Comparison of ENCODE assay signal across 9 cellular contexts in genomic region chr6:155188707-155189496, GRCh38.
DNase-seq lines count a peak whose midpoint lies in the region; ATAC-seq and TF ChIP-seq lines count a peak whose summit lies in the region.
"Had no signal": no experiment of that assay in that cellular context is flagged by ENCODE, and none has a peak within 500 bp of the region (broad histone marks: within the 10 kb centered on the region; RNA-seq: fewer than 3 reads in every experiment).

No MANE protein-coding gene starts in this region.

- DNase-seq in activated naive CD8-positive, alpha-beta T cell treated with anti-CD3 and anti-CD28 coated beads for 36 hours: no peak
- DNase-seq in activated CD4-positive, alpha-beta memory T cell treated with anti-CD3 and anti-CD28 coated beads for 36 hours: no peak
- peak; percentile 98 for DNase-seq in iris pigment epithelial cell (ENCODE audit: low read depth)
- DNase-seq in transverse colon: no peak
- DNase-seq in germinal center (ENCODE audit: low spot score): no peak
- no peak for DNase-seq in activated CD4-positive, alpha-beta T cell treated with anti-CD3 and anti-CD28 coated beads, Interleukin-2, amount 50 U/mL, for 48 hours
- DNase-seq: activated CD4-positive, CD25-positive, alpha-beta regulatory T cell treated with anti-CD3 and anti-CD28 coated beads, Interleukin-2, amount 50 U/mL, for 72 hours had no signal

- H3K9me3 ChIP-seq in transverse colon: no peaks in the 10 kb centered on the region

- TF ChIP-seq POLR2A in transverse colon (IDR thresholded peaks at IDR 0.05): no peak

- H3K4me1 ChIP-seq in transverse colon: peaks cover 0 to 53% (median 20%) of the 10 kb centered on the region in 4 donors

- H3K4me3 ChIP-seq in transverse colon: peak overlapping the region in 1 of 4 donors; percentile 8

- H3K27me3 ChIP-seq in transverse colon: no peaks in the 10 kb centered on the region

- no peak for ATAC-seq in HG03439 (IDR thresholded peaks at IDR 0.05; ENCODE audit: unreplicated experiment)

- TF ChIP-seq CTCF in transverse colon (IDR thresholded peaks at IDR 0.05): no peak

- H3K36me3 ChIP-seq in transverse colon: no peaks in the 10 kb centered on the region

- peak overlapping the region; percentile 80 for H3K27ac Mint-ChIP-seq in activated naive CD8-positive, alpha-beta T cell
- no peak overlapping the region for H3K27ac Mint-ChIP-seq in activated naive CD8-positive, alpha-beta T cell treated with anti-CD3 and anti-CD28 coated beads for 36 hours
- H3K27ac Mint-ChIP-seq in activated CD4-positive, alpha-beta memory T cell treated with anti-CD3 and anti-CD28 coated beads for 36 hours: peak overlapping the region; percentile 57

- peak overlapping the region; percentile 35 for H3K4me3 Mint-ChIP-seq in activated naive CD8-positive, alpha-beta T cell
- H3K4me3 Mint-ChIP-seq in activated naive CD8-positive, alpha-beta T cell treated with anti-CD3 and anti-CD28 coated beads for 36 hours: no peak overlapping the region
- H3K4me3 Mint-ChIP-seq in activated CD4-positive, alpha-beta memory T cell treated with anti-CD3 and anti-CD28 coated beads for 36 hours: peak overlapping the region; percentile 37

- H3K9me3 Mint-ChIP-seq in activated naive CD8-positive, alpha-beta T cell (ENCODE audit: low read depth): no peaks in the 10 kb centered on the region
- H3K9me3 Mint-ChIP-seq in activated naive CD8-positive, alpha-beta T cell treated with anti-CD3 and anti-CD28 coated beads for 36 hours: no peaks in the 10 kb centered on the region
- no peaks in the 10 kb centered on the region for H3K9me3 Mint-ChIP-seq in activated CD4-positive, alpha-beta memory T cell treated with anti-CD3 and anti-CD28 coated beads for 36 hours

- peaks cover 37% of the 10 kb centered on the region for H3K4me1 Mint-ChIP-seq in activated naive CD8-positive, alpha-beta T cell (ENCODE audit: low read depth)
- H3K4me1 Mint-ChIP-seq in activated naive CD8-positive, alpha-beta T cell treated with anti-CD3 and anti-CD28 coated beads for 36 hours: peaks cover 30% of the 10 kb centered on the region
- H3K4me1 Mint-ChIP-seq in activated CD4-positive, alpha-beta memory T cell treated with anti-CD3 and anti-CD28 coated beads for 36 hours (ENCODE audit: low read depth): peaks cover 41% of the 10 kb centered on the region

- no peaks in the 10 kb centered on the region for H3K36me3 Mint-ChIP-seq in activated naive CD8-positive, alpha-beta T cell
- H3K36me3 Mint-ChIP-seq in activated naive CD8-positive, alpha-beta T cell treated with anti-CD3 and anti-CD28 coated beads for 36 hours: no peaks in the 10 kb centered on the region
- no peaks in the 10 kb centered on the region for H3K36me3 Mint-ChIP-seq in activated CD4-positive, alpha-beta memory T cell treated with anti-CD3 and anti-CD28 coated beads for 36 hours

- H3K27me3 Mint-ChIP-seq in activated naive CD8-positive, alpha-beta T cell: peaks cover 2% of the 10 kb centered on the region
- peaks cover 10% of the 10 kb centered on the region for H3K27me3 Mint-ChIP-seq in activated naive CD8-positive, alpha-beta T cell treated with anti-CD3 and anti-CD28 coated beads for 36 hours
- no peaks in the 10 kb centered on the region for H3K27me3 Mint-ChIP-seq in activated CD4-positive, alpha-beta memory T cell treated with anti-CD3 and anti-CD28 coated beads for 36 hours

- intact Hi-C loops in activated CD4-positive, alpha-beta memory T cell treated with anti-CD3 and anti-CD28 coated beads for 36 hours (cut with micrococcal nuclease): loop anchor here (10.0 kb wide), 2 partner anchors 436 to 1066 kb away; no protein-coding TSS in a partner anchor
- intact Hi-C loops in transverse colon (cut with DNase I; ENCODE audit: low total_unique reads): no loop called here

- CTCF ChIA-PET in activated CD4-positive, alpha-beta memory T cell treated with anti-CD3 and anti-CD28 coated beads for 36 hours (lab: Charles Lee): interaction anchor here (0.8 to 1.9 kb wide), 6 partner anchors 11 to 259 kb away, joined by 3 to 9 read pairs (median 4); no protein-coding TSS in a partner anchor

- H3K27ac ChIP-seq in transverse colon: peak overlapping the region; percentile 62 to 73 (median 67)

- in situ Hi-C loops in transverse colon (cut with MboI; ENCODE audit: low pct_ligation_motif_present in 1 of 4, low pct_unique_long_range_greater_than_20kb in 1 of 4, low sequenced_read_pairs in 3 of 4): loop anchor here in 2 of 4 donors (10.0 to 25.0 kb wide), 2 partner anchors 56 to 502 kb away; no protein-coding TSS in a partner anchor

- POLR2A ChIA-PET in activated CD4-positive, alpha-beta memory T cell treated with anti-CD3 and anti-CD28 coated beads for 36 hours (lab: Charles Lee): interaction anchor here (1.1 to 2.1 kb wide), 4 partner anchors 18 to 126 kb away, joined by 3 to 15 read pairs (median 6); no protein-coding TSS in a partner anchor

- TF ChIP-seq EP300 in transverse colon (IDR thresholded peaks at IDR 0.05; ENCODE audit: low read depth): no peak

- 44 to 51% methylated on average over 8 to 9 of the region's 9 CpGs for WGBS in transverse colon (ENCODE audit: low coverage in 1 of 2), 2 donors
